Comparison of ENCODE assay signal across 2 cellular contexts in genomic region chr6:15522856-15523529, GRCh38.
TF ChIP-seq lines count a peak whose summit lies in the region.

No MANE protein-coding gene starts in this region.

TF ChIP-seq in GM23338, 12 proteins besides CTCF, POLR2A, EP300 and RAD21:
- no peak for TF ChIP-seq ZNF331 (CRISPR knock-in tag; IDR thresholded peaks at IDR 0.05; ENCODE audit: low read depth)
- no peak for TF ChIP-seq CREB1 (CRISPR knock-in tag; IDR thresholded peaks at IDR 0.05; ENCODE audit: low read depth)
- TF ChIP-seq ZNF114 (CRISPR knock-in tag; IDR thresholded peaks at IDR 0.05) = no peak
- TF ChIP-seq ZNF462 (CRISPR knock-in tag; IDR thresholded peaks at IDR 0.05) = no peak
- TF ChIP-seq POLR2AphosphoS5 (IDR thresholded peaks at IDR 0.05; ENCODE audit: low read depth) = peak; percentile 54

TF ChIP-seq in H1, 55 proteins besides CTCF, POLR2A, EP300 and RAD21:
- no peak for TF ChIP-seq CHD7 (IDR thresholded peaks at IDR 0.05; ENCODE audit: insufficient replicate concordance, low read length)
- no peak for TF ChIP-seq TAF1 (IDR thresholded peaks at IDR 0.05; ENCODE audit: low read depth, low read length)
- no peak for TF ChIP-seq RBBP5 (IDR thresholded peaks at IDR 0.05; ENCODE audit: borderline replicate concordance, low read depth, low read length)
- TF ChIP-seq SIRT6 (IDR thresholded peaks at IDR 0.05; ENCODE audit: low read length) = no peak
- TF ChIP-seq MAX (IDR thresholded peaks at IDR 0.05) = peak; percentile 53; the same call in 1 of the 2 replicates
- TF ChIP-seq SIN3A (conservative IDR thresholded peaks at IDR 0.05 in 1 of 2, IDR thresholded peaks at IDR 0.05 in 1 of 2; ENCODE audit: low read depth in 1 of 2, low read length in 2 of 2) = no peak
- no peak for TF ChIP-seq SUZ12 (IDR thresholded peaks at IDR 0.05; ENCODE audit: low read length)
- TF ChIP-seq CHD2 (IDR thresholded peaks at IDR 0.05; ENCODE audit: low read length) = no peak
- peak; percentile 8 for TF ChIP-seq TAF7 (optimal IDR thresholded peaks at IDR 0.05; ENCODE audit: borderline replicate concordance, low read depth, low read length)
- no peak for TF ChIP-seq NANOG (IDR thresholded peaks at IDR 0.05; ENCODE audit: insufficient read depth, low read depth, low read length, poor library complexity, severe bottlenecking)
- no peak for TF ChIP-seq RFX5 (IDR thresholded peaks at IDR 0.05; ENCODE audit: borderline replicate concordance, low read depth, low read length)
- no peak for TF ChIP-seq BCL11A (IDR thresholded peaks at IDR 0.05; ENCODE audit: low read depth in 2 of 2, low read length in 2 of 2)
- no peak for TF ChIP-seq SP4 (IDR thresholded peaks at IDR 0.05; ENCODE audit: low read length)
- TF ChIP-seq E2F6 (IDR thresholded peaks at IDR 0.05) = peak; percentile 74; the same call in 1 of the 2 replicates
- TF ChIP-seq TBP (IDR thresholded peaks at IDR 0.05; ENCODE audit: low read depth, low read length) = no peak
- no peak for TF ChIP-seq CBX5 (IDR thresholded peaks at IDR 0.05; ENCODE audit: low read depth, low read length)
- no peak for TF ChIP-seq ATF2 (IDR thresholded peaks at IDR 0.05; ENCODE audit: low read length)
- TF ChIP-seq POLR2AphosphoS5 (IDR thresholded peaks at IDR 0.05; ENCODE audit: low read depth, low read length) = peak; percentile 38
- TF ChIP-seq RNF2 (IDR thresholded peaks at IDR 0.05; ENCODE audit: borderline replicate concordance, low read depth, low read length, missing control alignments, poor library complexity, severe bottlenecking) = no peak
- TF ChIP-seq HDAC6 (IDR thresholded peaks at IDR 0.05; ENCODE audit: low read depth, low read length) = no peak
